8 cellular contexts compared by ENCODE assay signal in genomic region chr14:20652996-20653975, GRCh38.
DNase-seq lines count a peak whose midpoint lies in the region; ATAC-seq lines count a peak whose summit lies in the region.

No MANE protein-coding gene starts in this region.

- DNase-seq in DMS 273 (lab: John Stamatoyannopoulos, UW; ENCODE audit: unreplicated experiment) (peak; percentile 95), 8988T (no peak)
- DNase-seq in activated T-cell treated with anti-CD3 and anti-CD28 coated beads, Interleukin-2, amount 50 U/mL, for 24 hours: peak; percentile 79

- H3K9ac ChIP-seq in HUES48 (ENCODE audit: low read depth, low read length): no peak overlapping the region
- peak overlapping the region; percentile 56 for H3K9ac ChIP-seq in iPS-18a (ENCODE audit: low read length)

- H3K36me3 Mint-ChIP-seq in activated T-cell treated with anti-CD3 and anti-CD28 coated beads, Interleukin-2, amount 50 U/mL, for 24 hours (ENCODE audit: low read depth): no peaks in the 10 kb centered on the region
- H3K36me3 Mint-ChIP-seq in stimulated activated memory B cell treated with anti-CD40 and anti-IgM and Interleukin-4, amounts not matched to agents 10 μg/mL and 1 μg/mL and 100 μg/mL, for 72 hours: no peaks in the 10 kb centered on the region

- H3K9me3 Mint-ChIP-seq in activated T-cell treated with anti-CD3 and anti-CD28 coated beads, Interleukin-2, amount 50 U/mL, for 24 hours: no peaks in the 10 kb centered on the region
- H3K9me3 Mint-ChIP-seq in stimulated activated memory B cell treated with anti-CD40 and anti-IgM and Interleukin-4, amounts not matched to agents 10 μg/mL and 1 μg/mL and 100 μg/mL, for 72 hours: no peaks in the 10 kb centered on the region

- H3K4me3 Mint-ChIP-seq in activated T-cell treated with anti-CD3 and anti-CD28 coated beads, Interleukin-2, amount 50 U/mL, for 24 hours: peak overlapping the region; percentile 68
- H3K4me3 Mint-ChIP-seq in stimulated activated memory B cell treated with anti-CD40 and anti-IgM and Interleukin-4, amounts not matched to agents 10 μg/mL and 1 μg/mL and 100 μg/mL, for 72 hours: peak overlapping the region; percentile 52

- H3K27me3 ChIP-seq in HUES48 (ENCODE audit: control insufficient read depth, insufficient read depth, low read length) (peaks cover 23% of the 10 kb centered on the region), iPS-18a (ENCODE audit: control insufficient read depth, insufficient read depth, low read length) (peaks cover 34% of the 10 kb centered on the region)

- H3K27ac ChIP-seq in HUES48 (ENCODE audit: low read depth, low read length) (no peak overlapping the region), iPS-18a (ENCODE audit: low read length) (no peak overlapping the region)

- peak overlapping the region; percentile 82 for H3K27ac Mint-ChIP-seq in activated T-cell treated with anti-CD3 and anti-CD28 coated beads, Interleukin-2, amount 50 U/mL, for 24 hours
- H3K27ac Mint-ChIP-seq in stimulated activated memory B cell treated with anti-CD40 and anti-IgM and Interleukin-4, amounts not matched to agents 10 μg/mL and 1 μg/mL and 100 μg/mL, for 72 hours: no peak overlapping the region

- H3K36me3 ChIP-seq in HUES48 (ENCODE audit: control insufficient read depth, insufficient read depth, low read length) (no peaks in the 10 kb centered on the region), iPS-18a (ENCODE audit: control insufficient read depth, low read depth, low read length) (no peaks in the 10 kb centered on the region)

- H3K27me3 Mint-ChIP-seq in activated T-cell treated with anti-CD3 and anti-CD28 coated beads, Interleukin-2, amount 50 U/mL, for 24 hours: peaks cover 73% of the 10 kb centered on the region
- peaks cover 56% of the 10 kb centered on the region for H3K27me3 Mint-ChIP-seq in stimulated activated memory B cell treated with anti-CD40 and anti-IgM and Interleukin-4, amounts not matched to agents 10 μg/mL and 1 μg/mL and 100 μg/mL, for 72 hours

- H3K4me1 ChIP-seq in HUES48 (ENCODE audit: control insufficient read depth, insufficient read depth, low read length): peaks cover 4% of the 10 kb centered on the region; the same call in 1 of the 2 replicates
- no peaks in the 10 kb centered on the region for H3K4me1 ChIP-seq in iPS-18a (ENCODE audit: control insufficient read depth, low read depth, low read length)

- ATAC-seq in stimulated activated memory B cell treated with anti-CD40 and anti-IgM and Interleukin-4, amounts not matched to agents 10 μg/mL and 1 μg/mL and 100 μg/mL, for 72 hours: no peak
- ATAC-seq in GM19397 (IDR thresholded peaks at IDR 0.05; ENCODE audit: unreplicated experiment): no peak
- no peak for ATAC-seq in HG03196 (IDR thresholded peaks at IDR 0.05; ENCODE audit: unreplicated experiment)

- H3K4me1 Mint-ChIP-seq in activated T-cell treated with anti-CD3 and anti-CD28 coated beads, Interleukin-2, amount 50 U/mL, for 24 hours (ENCODE audit: low read depth): peaks cover 25% of the 10 kb centered on the region
- peaks cover 34% of the 10 kb centered on the region for H3K4me1 Mint-ChIP-seq in stimulated activated memory B cell treated with anti-CD40 and anti-IgM and Interleukin-4, amounts not matched to agents 10 μg/mL and 1 μg/mL and 100 μg/mL, for 72 hours

- no peaks in the 10 kb centered on the region for H3K9me3 ChIP-seq in HUES48 (ENCODE audit: control insufficient read depth, insufficient read depth, low read length)
- no peaks in the 10 kb centered on the region for H3K9me3 ChIP-seq in iPS-18a (ENCODE audit: control insufficient read depth, low read depth, low read length)

- H3K4me3 ChIP-seq in HUES48 (ENCODE audit: low read depth, low read length): peak overlapping the region; percentile 60
- peak overlapping the region; percentile 83 for H3K4me3 ChIP-seq in iPS-18a (ENCODE audit: low read length)
